In genomic region chr4:137417676-137418075, GRCh38 we compare ENCODE assay signal across 21 cellular contexts.
"Had no signal": no experiment of that assay in that cellular context is flagged by ENCODE, and none has a peak within 500 bp of the region (broad histone marks: within the 10 kb centered on the region; RNA-seq: fewer than 3 reads in every experiment).

No MANE protein-coding gene starts in this region.

- ATAC-seq: activated CD4-positive, alpha-beta T cell treated with anti-CD3 and anti-CD28 coated beads for 36 hours; esophagus mucosa; foreskin keratinocyte; natural killer cell treated with Interleukin-12 subunit alpha and Interleukin-12 subunit beta and Interleukin-15 and Interleukin-18, amount 100 ng/mL, for 72 hours; sciatic nerve; WTC11 had no signal

- DNase-seq: activated CD4-positive, alpha-beta memory T cell treated with anti-CD3 and anti-CD28 coated beads for 36 hours; activated CD4-positive, alpha-beta T cell treated with anti-CD3 and anti-CD28 coated beads for 36 hours; activated naive CD4-positive, alpha-beta T cell treated with Interleukin-2 at 50 U/mL for 16 hours; activated naive CD8-positive, alpha-beta T cell treated with anti-CD3 and anti-CD28 coated beads, Interleukin-2, amount 10 ng/mL, durations not matched to agents 7 days and 5 days; activated T-cell treated with anti-CD3 and anti-CD28 coated beads for 4 hours; aorta; cortex of kidney; effector CD4-positive, alpha-beta T cell; foreskin keratinocyte; glutamatergic neuron; hypothalamus; stimulated activated naive CD4-positive, alpha-beta T cell; tibial artery had no signal

- H3K4me3 ChIP-seq: breast epithelium, lung, tibial artery had no signal

- H3K4me1 ChIP-seq: breast epithelium, foreskin keratinocyte, parathyroid adenoma had no signal

- H3K27me3 ChIP-seq: breast epithelium, foreskin keratinocyte, neutrophil, tibial artery had no signal

- H3K27ac ChIP-seq: breast epithelium, foreskin keratinocyte, neutrophil, parathyroid adenoma, tibial artery had no signal

- H2AFZ ChIP-seq: parathyroid adenoma had no signal

- H3K79me2 ChIP-seq: parathyroid adenoma had no signal

- H3K9me3 ChIP-seq: neutrophil, tibial artery had no signal

- H3K36me3 ChIP-seq: breast epithelium, neutrophil, tibial artery had no signal

- H3K9ac ChIP-seq: parathyroid adenoma had no signal
